27 cellular contexts compared by ENCODE assay signal in the genomic region with DNA sequence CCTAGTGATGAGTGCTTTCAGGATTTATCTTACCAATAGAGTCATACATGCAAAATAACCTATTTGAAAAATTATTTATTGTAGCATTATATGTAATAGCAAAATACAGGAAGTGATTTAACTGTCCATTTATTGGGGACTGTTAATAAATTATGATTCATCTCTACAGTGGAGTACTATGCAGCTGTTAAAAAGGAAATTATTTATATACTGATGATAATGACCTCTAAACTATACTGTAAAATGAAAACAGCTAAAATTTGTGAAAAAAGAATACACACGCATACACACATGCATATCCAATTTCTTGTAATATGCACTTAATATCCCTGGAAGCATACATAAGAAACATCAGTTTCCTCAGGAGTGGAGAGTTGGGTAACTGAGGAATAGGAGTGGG.
"Had no signal": no experiment of that assay in that cellular context is flagged by ENCODE, and none has a peak within 500 bp of the region (broad histone marks: within the 10 kb centered on the region; RNA-seq: fewer than 3 reads in every experiment).

No MANE protein-coding gene starts in this region.

- FAIRE-seq: urothelium cell line had no signal

- H3K27ac ChIP-seq: stomach, suprapubic skin, testis, thoracic aorta, thyroid gland, tibial artery, tibial nerve, transverse colon, upper lobe of left lung, upper lobe of right lung, uterus, vagina had no signal

- ATAC-seq: stimulated activated effector memory CD8-positive, alpha-beta T cell treated with anti-CD3 and anti-CD28 coated beads, Interleukin-12 subunit alpha, Interleukin-12 subunit beta, amount 100 ng/mL, for 72 hours; stimulated activated memory B cell treated with anti-CD40 and anti-IgM and Interleukin-4, amounts not matched to agents 10 μg/mL and 1 μg/mL and 100 μg/mL, for 72 hours; stimulated activated naive B cell treated with anti-CD40 and anti-IgM and Interleukin-4, amounts not matched to agents 10 μg/mL and 1 μg/mL and 100 μg/mL, for 72 hours; stimulated activated naive CD8-positive, alpha-beta T cell treated with anti-CD3 and anti-CD28 coated beads, Interleukin-15, amount 100 ng/mL, for 72 hours; stimulated activated naive CD8-positive, alpha-beta T cell treated with anti-CD3 and anti-CD28 coated beads, Interleukin-15, Interleukin-2, amounts not matched to agents 100 U/mL and 50 U/mL, for 24 hours; upper lobe of right lung had no signal

- H3K4me1 ChIP-seq: stomach, suprapubic skin, testis, thyroid gland, tibial nerve, transverse colon, upper lobe of left lung, upper lobe of right lung, uterus, vagina had no signal

- H3K4me3 ChIP-seq: stomach, suprapubic skin, testis, thoracic aorta, thyroid gland, tibial artery, tibial nerve, transverse colon, upper lobe of left lung, upper lobe of right lung, uterus, vagina had no signal

- H3K9me3 ChIP-seq: stomach, suprapubic skin, testis, thoracic aorta, thyroid gland, tibial artery, tibial nerve, transverse colon, upper lobe of left lung, upper lobe of right lung, uterus, vagina had no signal

- H3K27me3 ChIP-seq: stomach, suprapubic skin, testis, thyroid gland, tibial artery, tibial nerve, transverse colon, upper lobe of left lung, upper lobe of right lung, uterus, vagina had no signal

- H3K36me3 ChIP-seq: stomach, suprapubic skin, thoracic aorta, thyroid gland, tibial artery, tibial nerve, transverse colon, upper lobe of left lung, upper lobe of right lung, uterus, vagina had no signal

- DNase-seq: stimulated activated CD4-positive, alpha-beta T cell treated with anti-CD3 and anti-CD28 coated beads, Interleukin-2, amount 100 ng/mL, for 48 hours; stimulated activated CD4-positive, alpha-beta T cell treated with anti-CD3 and anti-CD28 coated beads, Interleukin-4, amount 100 ng/mL, for 1 hour; stimulated activated CD4-positive, alpha-beta T cell treated with anti-CD3 and anti-CD28 coated beads, Interleukin-4, amount 100 ng/mL, for 24 hours; stimulated activated CD4-positive, alpha-beta T cell treated with anti-CD3 and anti-CD28 coated beads, Interleukin-4, amount 100 ng/mL, for 4 hours; stimulated activated CD8-positive, alpha-beta memory T cell treated with anti-CD3 and anti-CD28 coated beads, Interleukin-4, amount 100 ng/mL, for 48 hours; stimulated activated naive B cell treated with anti-CD40 and anti-IgM and Interleukin-4, amounts not matched to agents 10 μg/mL and 1 μg/mL and 100 μg/mL, for 72 hours; stimulated activated naive CD4-positive, alpha-beta T cell; stimulated activated naive CD4-positive, alpha-beta T cell treated with Interleukin-2 at 50 U/mL for 16 hours; stimulated activated naive CD8-positive, alpha-beta T cell treated with anti-CD3 and anti-CD28 coated beads, Interleukin-15, amount 100 ng/mL, for 72 hours; stimulated activated naive CD8-positive, alpha-beta T cell treated with anti-CD3 and anti-CD28 coated beads, Interleukin-15, Interleukin-2, amounts not matched to agents 100 U/mL and 50 U/mL, for 24 hours; stomach; substantia nigra; testis; thyroid gland; tibial artery; transverse colon; trophoblast cell; upper lobe of left lung; upper lobe of right lung; uterus had no signal
